In the genomic region with DNA sequence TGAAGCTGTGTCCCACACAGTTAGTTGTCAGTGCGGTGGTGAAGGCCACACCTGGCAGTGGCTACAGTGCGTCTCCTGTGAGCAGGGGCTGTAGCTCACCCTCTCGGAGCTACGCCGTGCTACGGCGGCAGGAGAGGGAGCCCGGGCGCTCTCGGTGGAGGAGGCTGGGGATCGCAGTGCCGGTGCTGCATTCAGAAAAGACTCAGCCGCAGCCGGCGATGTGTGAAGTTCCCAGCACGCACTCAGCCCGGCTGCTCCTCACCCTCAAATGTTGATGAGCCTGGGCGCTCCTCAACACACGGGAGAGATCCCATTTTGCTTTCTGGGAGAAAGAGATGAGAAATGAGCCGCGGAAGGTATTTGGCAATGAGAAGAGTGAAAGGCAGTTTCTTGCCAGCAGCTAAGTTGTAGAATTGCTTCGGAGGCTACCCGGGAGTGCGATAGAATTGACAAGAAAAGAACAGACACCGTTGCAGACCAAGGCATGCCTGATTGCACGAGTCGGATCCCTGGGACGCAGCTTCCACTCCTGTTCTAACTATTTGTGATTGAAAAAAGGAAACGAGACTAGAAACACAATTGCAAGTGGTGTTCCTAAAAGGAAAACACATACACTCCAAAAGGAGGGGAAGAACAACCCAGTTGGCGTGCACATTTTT, we compare ENCODE assay signal across 8 cellular contexts. TPM values are rescaled to one million over a fixed set of nuclear protein-coding genes. Genes with fewer than 3 reads are reported as not detected.
A peak's percentile ranks its signal among the peaks of the same experiment; 100 is the strongest.
DNase-seq lines count a peak whose midpoint lies in the region; ATAC-seq and TF ChIP-seq lines count a peak whose summit lies in the region.

A gene (plus strand): TSS at position 194 of the 659 bp plus-strand sequence. CDS start 34,463 bp downstream, outside the sequence.

- H3K27ac ChIP-seq in colonic mucosa (no peak within 1 kb of the TSS), mesodermal cell (ENCODE audit: low read depth, low read length, severe bottlenecking) (no peak within 1 kb of the TSS)

- H3K36me3 ChIP-seq in colonic mucosa: no peaks in the 10 kb centered on the region
- H3K36me3 ChIP-seq in mesodermal cell (ENCODE audit: control insufficient read depth, insufficient read depth, low read length): no peaks in the 10 kb centered on the region

- H3K27ac Mint-ChIP-seq in stimulated activated naive CD8-positive, alpha-beta T cell treated with anti-CD3 and anti-CD28 coated beads, Interleukin-15, amount 100 ng/mL, for 72 hours: no peak within 1 kb of the TSS
- no peak within 1 kb of the TSS for H3K27ac Mint-ChIP-seq in effector memory CD8-positive, alpha-beta T cell

- intact Hi-C loops in colonic mucosa (cut with DNase I): loop anchor here (10.0 kb wide), 1 partner anchor 1126 kb away; no protein-coding TSS in a partner anchor

- H3K4me1 Mint-ChIP-seq in stimulated activated naive CD8-positive, alpha-beta T cell treated with anti-CD3 and anti-CD28 coated beads, Interleukin-15, amount 100 ng/mL, for 72 hours: peaks cover 6% of the 10 kb centered on the region
- no peaks in the 10 kb centered on the region for H3K4me1 Mint-ChIP-seq in effector memory CD8-positive, alpha-beta T cell (ENCODE audit: low read depth in 2 of 2)

- TF ChIP-seq CTCF in colonic mucosa (IDR thresholded peaks at IDR 0.05): no peak

- no peak within 1 kb of the TSS for H3K9ac ChIP-seq in colonic mucosa (ENCODE audit: low read depth in 2 of 2, low read length in 2 of 2)

- no peaks in the 10 kb centered on the region for H3K27me3 ChIP-seq in colonic mucosa

- no peaks in the 10 kb centered on the region for H3K4me1 ChIP-seq in colonic mucosa
- H3K4me1 ChIP-seq in mesodermal cell (ENCODE audit: control insufficient read depth, insufficient read depth, low read length, poor library complexity, severe bottlenecking): peaks cover 3% of the 10 kb centered on the region

- no peak for DNase-seq in stimulated activated naive CD8-positive, alpha-beta T cell treated with anti-CD3 and anti-CD28 coated beads, Interleukin-15, Interleukin-2, amounts not matched to agents 100 U/mL and 50 U/mL, for 24 hours
- no peak for DNase-seq in stimulated activated naive CD8-positive, alpha-beta T cell treated with anti-CD3 and anti-CD28 coated beads, Interleukin-15, amount 100 ng/mL, for 72 hours
- DNase-seq in colonic mucosa (peak; percentile 17), NCI-H2196 (lab: John Stamatoyannopoulos, UW; ENCODE audit: unreplicated experiment) (no peak), SIG-M5 treated with dmso at 0.1 percent for 504 hours (lab: John Stamatoyannopoulos, UW; ENCODE audit: unreplicated experiment) (no peak)
- no peak for DNase-seq in effector memory CD8-positive, alpha-beta T cell

- H3K9me3 ChIP-seq in colonic mucosa (no peaks in the 10 kb centered on the region), mesodermal cell (ENCODE audit: control insufficient read depth, low read length) (no peaks in the 10 kb centered on the region)

- ATAC-seq in stimulated activated naive CD8-positive, alpha-beta T cell treated with anti-CD3 and anti-CD28 coated beads, Interleukin-15, Interleukin-2, amounts not matched to agents 100 U/mL and 50 U/mL, for 24 hours: peak; percentile 36
- no peak for ATAC-seq in stimulated activated naive CD8-positive, alpha-beta T cell treated with anti-CD3 and anti-CD28 coated beads, Interleukin-15, amount 100 ng/mL, for 72 hours
- ATAC-seq in effector memory CD8-positive, alpha-beta T cell (replicated peaks): no peak
- ATAC-seq in GM21423 (IDR thresholded peaks at IDR 0.05; ENCODE audit: unreplicated experiment): no peak

- peaks cover 3% of the 10 kb centered on the region for H3K36me3 Mint-ChIP-seq in effector memory CD8-positive, alpha-beta T cell (ENCODE audit: insufficient read depth)

- H3K4me3 ChIP-seq in colonic mucosa (no peak within 1 kb of the TSS), mesodermal cell (ENCODE audit: extremely low read depth, insufficient read depth, low read length, poor library complexity, severe bottlenecking) (peak within 1 kb of the TSS; percentile 21)

- H3K27me3 Mint-ChIP-seq in stimulated activated naive CD8-positive, alpha-beta T cell treated with anti-CD3 and anti-CD28 coated beads, Interleukin-15, amount 100 ng/mL, for 72 hours: peaks cover 30% of the 10 kb centered on the region
- peaks cover 0 to 25% of the 10 kb centered on the region in 2 donors for H3K27me3 Mint-ChIP-seq in effector memory CD8-positive, alpha-beta T cell

- 3% methylated on average over 23 to 29 of the region's 30 CpGs for WGBS in mesodermal cell (ENCODE audit: insufficient coverage in 2 of 2), 2 experiments

- H3K4me3 Mint-ChIP-seq in stimulated activated naive CD8-positive, alpha-beta T cell treated with anti-CD3 and anti-CD28 coated beads, Interleukin-15, amount 100 ng/mL, for 72 hours: peak within 1 kb of the TSS in 1 of 2 donors; percentile 55
- H3K4me3 Mint-ChIP-seq in effector memory CD8-positive, alpha-beta T cell: no peak within 1 kb of the TSS

- no peaks in the 10 kb centered on the region for H3K9me3 Mint-ChIP-seq in stimulated activated naive CD8-positive, alpha-beta T cell treated with anti-CD3 and anti-CD28 coated beads, Interleukin-15, amount 100 ng/mL, for 72 hours
- H3K9me3 Mint-ChIP-seq in effector memory CD8-positive, alpha-beta T cell: no peaks in the 10 kb centered on the region

RNA-seq across cellular contexts. Expression of the gene that starts here (rescaled TPM):
- total RNA-seq in colonic mucosa: under 1 TPM; 0.05 to 0.13 TPM
- 0.37 TPM for polyA plus RNA-seq in mesodermal cell (2013, experiment 1 of 2)
- 0.15 TPM for polyA plus RNA-seq in mesodermal cell (2013, experiment 2 of 2)

Comparison
In these comparisons a context has a peak if more than half of its experiments do, and no peak if none do; other contexts are left out.
1. Peak in DNase-seq in colonic mucosa; RNA of the gene not detected or under 1 TPM.